ENCODE assay signal across 33 cellular contexts in genomic region chr12:91968772-91969171, GRCh38.
"Had no signal": no experiment of that assay in that cellular context is flagged by ENCODE, and none has a peak within 500 bp of the region (broad histone marks: within the 10 kb centered on the region; RNA-seq: fewer than 3 reads in every experiment).

No MANE protein-coding gene starts in this region.

- H3K9me3 Mint-ChIP-seq: activated CD4-positive, alpha-beta memory T cell treated with anti-CD3 and anti-CD28 coated beads for 36 hours had no signal

- H3K4me3 ChIP-seq: adrenal gland, body of pancreas, colonic mucosa, esophagus squamous epithelium, gastroesophageal sphincter, heart right ventricle had no signal

- H3K4me1 ChIP-seq: body of pancreas, colonic mucosa, esophagus squamous epithelium, gastroesophageal sphincter had no signal

- H3K4me1 Mint-ChIP-seq: activated CD4-positive, alpha-beta T cell treated with anti-CD3 and anti-CD28 coated beads, Interleukin-2, amount 10 ng/mL, durations not matched to agents 24 days and 14 days; activated CD8-positive, alpha-beta memory T cell treated with anti-CD3 and anti-CD28 coated beads, Interleukin-2, amount 10 ng/mL, durations not matched to agents 7 days and 5 days had no signal

- H3K27me3 Mint-ChIP-seq: activated CD4-positive, alpha-beta memory T cell treated with anti-CD3 and anti-CD28 coated beads for 36 hours; activated CD4-positive, alpha-beta T cell treated with anti-CD3 and anti-CD28 coated beads for 36 hours; activated CD4-positive, alpha-beta T cell treated with anti-CD3 and anti-CD28 coated beads, Interleukin-2, amount 10 ng/mL, durations not matched to agents 24 days and 14 days; activated CD8-positive, alpha-beta memory T cell treated with anti-CD3 and anti-CD28 coated beads, Interleukin-2, amount 10 ng/mL, durations not matched to agents 7 days and 5 days; activated naive CD4-positive, alpha-beta T cell treated with anti-CD3 and anti-CD28 coated beads, Interleukin-2, amount 50 U/mL, for 24 hours; activated naive CD8-positive, alpha-beta T cell treated with anti-CD3 and anti-CD28 coated beads for 36 hours; activated naive CD8-positive, alpha-beta T cell treated with anti-CD3 and anti-CD28 coated beads, Interleukin-2, amount 50 U/mL, for 24 hours had no signal

- H3K36me3 ChIP-seq: adrenal gland, colonic mucosa, esophagus squamous epithelium, gastroesophageal sphincter, heart right ventricle, WERI-Rb-1 had no signal

- DNase-seq: activated CD4-positive, alpha-beta memory T cell treated with anti-CD3 and anti-CD28 coated beads for 36 hours; activated CD4-positive, alpha-beta T cell treated with anti-CD3 and anti-CD28 coated beads for 36 hours; activated CD4-positive, alpha-beta T cell treated with anti-CD3 and anti-CD28 coated beads, Interleukin-2, amount 10 ng/mL, durations not matched to agents 24 days and 14 days; activated CD4-positive, CD25-positive, alpha-beta regulatory T cell; activated CD4-positive, CD25-positive, alpha-beta regulatory T cell treated with anti-CD3 and anti-CD28 coated beads, Interleukin-2, amount 50 U/mL, for 72 hours; activated CD8-positive, alpha-beta memory T cell treated with anti-CD3 and anti-CD28 coated beads, Interleukin-2, amount 10 ng/mL, durations not matched to agents 7 days and 5 days; activated CD8-positive, alpha-beta memory T cell treated with anti-CD3 and anti-CD28 coated beads, Interleukin-2, amount 50 U/mL, for 4 hours; activated CD8-positive, alpha-beta T cell treated with anti-CD3 and anti-CD28 coated beads, Interleukin-2, amount 10 ng/mL, durations not matched to agents 7 days and 5 days; activated effector memory CD4-positive, alpha-beta T cell treated with anti-CD3 and anti-CD28 coated beads, Interleukin-2, amount 50 U/mL, for 16 hours; activated naive CD4-positive, alpha-beta T cell treated with anti-CD3 and anti-CD28 coated beads for 36 hours; activated naive CD8-positive, alpha-beta T cell treated with anti-CD3 and anti-CD28 coated beads for 36 hours; activated naive CD8-positive, alpha-beta T cell treated with anti-CD3 and anti-CD28 coated beads, Interleukin-2, amount 50 U/mL, for 24 hours; activated T-cell treated with anti-CD3 and anti-CD28 coated beads, Interleukin-2, amount 50 U/mL, for 1 hour; activated T-cell treated with anti-CD3 and anti-CD28 coated beads, Interleukin-2, amount 50 U/mL, for 48 hours; adrenal gland; amygdala; aorta; body of pancreas; central memory CD4-positive, alpha-beta T cell; cerebellar nuclear complex; colonic mucosa; effector CD8-positive, alpha-beta T cell; esophagus squamous epithelium; foreskin melanocyte; heart right ventricle; T-helper 1 cell; T-helper 2 cell; WERI-Rb-1 had no signal

- ATAC-seq: activated CD4-positive, alpha-beta T cell treated with anti-CD3 and anti-CD28 coated beads for 36 hours; activated CD8-positive, alpha-beta memory T cell treated with anti-CD3 and anti-CD28 coated beads, Interleukin-2, amount 10 ng/mL, durations not matched to agents 7 days and 5 days; activated CD8-positive, alpha-beta T cell treated with anti-CD3 and anti-CD28 coated beads, Interleukin-2, amount 10 ng/mL, durations not matched to agents 7 days and 5 days; activated naive CD8-positive, alpha-beta T cell treated with anti-CD3 and anti-CD28 coated beads, Interleukin-2, amount 50 U/mL, for 24 hours; body of pancreas; gastroesophageal sphincter; heart right ventricle had no signal

- H3K27ac Mint-ChIP-seq: activated CD4-positive, alpha-beta memory T cell treated with anti-CD3 and anti-CD28 coated beads for 36 hours; activated CD4-positive, alpha-beta T cell treated with anti-CD3 and anti-CD28 coated beads for 36 hours; activated CD4-positive, alpha-beta T cell treated with anti-CD3 and anti-CD28 coated beads, Interleukin-2, amount 10 ng/mL, durations not matched to agents 24 days and 14 days; activated CD8-positive, alpha-beta memory T cell treated with anti-CD3 and anti-CD28 coated beads, Interleukin-2, amount 10 ng/mL, durations not matched to agents 7 days and 5 days; activated CD8-positive, alpha-beta T cell treated with anti-CD3 and anti-CD28 coated beads, Interleukin-2, amount 10 ng/mL, durations not matched to agents 7 days and 5 days; activated naive CD4-positive, alpha-beta T cell treated with anti-CD3 and anti-CD28 coated beads for 36 hours; activated naive CD4-positive, alpha-beta T cell treated with anti-CD3 and anti-CD28 coated beads, Interleukin-2, amount 50 U/mL, for 24 hours; activated naive CD8-positive, alpha-beta T cell treated with anti-CD3 and anti-CD28 coated beads for 36 hours; activated naive CD8-positive, alpha-beta T cell treated with anti-CD3 and anti-CD28 coated beads, Interleukin-2, amount 50 U/mL, for 24 hours; activated T-helper 1 cell treated with anti-CD3 and anti-CD28 coated beads, Interleukin-12 subunit alpha, Interleukin-12 subunit beta, Interleukin-2, Interleukin-4 antibody, amounts not matched to agents 30 ng/mL and 10 ng/mL and 1 ng/mL, durations not matched to agents 14 hours and 24 hours and 36 hours; activated T-helper 2 cell treated with anti-CD3 and anti-CD28 coated beads, Interferon-gamma antibody, Interleukin-2, Interleukin-4, amounts not matched to agents 10 μg/mL and 5 μg/mL and 100 μg/mL, durations not matched to agents 14 hours and 24 hours and 36 hours had no signal

- H3K27me3 ChIP-seq: adrenal gland, body of pancreas, colonic mucosa, esophagus squamous epithelium, gastroesophageal sphincter, heart right ventricle had no signal

- H3K27ac ChIP-seq: adrenal gland, body of pancreas, colonic mucosa, epithelial cell of prostate, esophagus squamous epithelium, gastroesophageal sphincter, heart right ventricle, WERI-Rb-1 had no signal

- H3K9me3 ChIP-seq: adrenal gland, body of pancreas, colonic mucosa, esophagus squamous epithelium, gastroesophageal sphincter, heart right ventricle had no signal

- H3K4me3 Mint-ChIP-seq: activated CD4-positive, alpha-beta memory T cell treated with anti-CD3 and anti-CD28 coated beads for 36 hours; activated CD4-positive, alpha-beta T cell treated with anti-CD3 and anti-CD28 coated beads for 36 hours; activated CD4-positive, alpha-beta T cell treated with anti-CD3 and anti-CD28 coated beads, Interleukin-2, amount 10 ng/mL, durations not matched to agents 24 days and 14 days; activated CD8-positive, alpha-beta memory T cell treated with anti-CD3 and anti-CD28 coated beads, Interleukin-2, amount 10 ng/mL, durations not matched to agents 7 days and 5 days; activated CD8-positive, alpha-beta T cell treated with anti-CD3 and anti-CD28 coated beads, Interleukin-2, amount 10 ng/mL, durations not matched to agents 7 days and 5 days; activated naive CD4-positive, alpha-beta T cell treated with anti-CD3 and anti-CD28 coated beads for 36 hours; activated naive CD4-positive, alpha-beta T cell treated with anti-CD3 and anti-CD28 coated beads, Interleukin-2, amount 50 U/mL, for 24 hours; activated naive CD8-positive, alpha-beta T cell treated with anti-CD3 and anti-CD28 coated beads for 36 hours; activated naive CD8-positive, alpha-beta T cell treated with anti-CD3 and anti-CD28 coated beads, Interleukin-2, amount 50 U/mL, for 24 hours; activated T-helper 1 cell treated with anti-CD3 and anti-CD28 coated beads, Interleukin-12 subunit alpha, Interleukin-12 subunit beta, Interleukin-2, Interleukin-4 antibody, amounts not matched to agents 30 ng/mL and 10 ng/mL and 1 ng/mL, durations not matched to agents 14 hours and 24 hours and 36 hours had no signal
